In genomic region chr6:90296346-90297123, GRCh38 we compare ENCODE assay signal across 8 cellular contexts.
A peak's percentile ranks its signal among the peaks of the same experiment; 100 is the strongest.
DNase-seq lines count a peak whose midpoint lies in the region; ATAC-seq, FAIRE-seq and TF ChIP-seq lines count a peak whose summit lies in the region.

Gene BACH2 (minus strand): TSS chr6:90296843. CDS start chr6:90008844, 287,999 bp downstream.

- H3K27ac ChIP-seq in VCaP: peak within 1 kb of the TSS; percentile 75
- H3K27ac ChIP-seq in skin epidermis: peak within 1 kb of the TSS in 19 of 21 experiments; percentile 39 to 93 (median 82)

- TF ChIP-seq CTCF in VCaP (conservative IDR thresholded peaks at IDR 0.05): no peak

- ATAC-seq in GM18505 (IDR thresholded peaks at IDR 0.05; ENCODE audit: unreplicated experiment): peak; percentile 76
- ATAC-seq in HG02973 (IDR thresholded peaks at IDR 0.05; ENCODE audit: unreplicated experiment): peak; percentile 70

- DNase-seq in NCI-H2081 treated with DMSO at 0.1 percent for 48 hours (lab: John Stamatoyannopoulos, UW) (peak; percentile 24), T47D (ENCODE audit: low read depth in 1 of 2, low spot score in 1 of 2) (peak; percentile 80 to 87), iPS-NIHi11 (ENCODE audit: low spot score) (peak; percentile 86), RCC 7860 (ENCODE audit: low spot score) (no peak)

- TF ChIP-seq POLR2A in GM18505 (IDR thresholded peaks at IDR 0.05; ENCODE audit: borderline replicate concordance, extremely low read depth, insufficient read depth, insufficient read length): no peak

- FAIRE-seq in RCC 7860 (lab: Jason Lieb, UNC): no peak

- peak within 1 kb of the TSS; percentile 55 to 91 (median 73) for H3K4me3 ChIP-seq in skin epidermis

- in situ Hi-C loops in T47D (cut with HindIII; ENCODE audit: low pct_unique_long_range_greater_than_20kb, low sequenced_read_pairs): no loop called here
